11 cellular contexts compared by ENCODE assay signal in the genomic region with DNA sequence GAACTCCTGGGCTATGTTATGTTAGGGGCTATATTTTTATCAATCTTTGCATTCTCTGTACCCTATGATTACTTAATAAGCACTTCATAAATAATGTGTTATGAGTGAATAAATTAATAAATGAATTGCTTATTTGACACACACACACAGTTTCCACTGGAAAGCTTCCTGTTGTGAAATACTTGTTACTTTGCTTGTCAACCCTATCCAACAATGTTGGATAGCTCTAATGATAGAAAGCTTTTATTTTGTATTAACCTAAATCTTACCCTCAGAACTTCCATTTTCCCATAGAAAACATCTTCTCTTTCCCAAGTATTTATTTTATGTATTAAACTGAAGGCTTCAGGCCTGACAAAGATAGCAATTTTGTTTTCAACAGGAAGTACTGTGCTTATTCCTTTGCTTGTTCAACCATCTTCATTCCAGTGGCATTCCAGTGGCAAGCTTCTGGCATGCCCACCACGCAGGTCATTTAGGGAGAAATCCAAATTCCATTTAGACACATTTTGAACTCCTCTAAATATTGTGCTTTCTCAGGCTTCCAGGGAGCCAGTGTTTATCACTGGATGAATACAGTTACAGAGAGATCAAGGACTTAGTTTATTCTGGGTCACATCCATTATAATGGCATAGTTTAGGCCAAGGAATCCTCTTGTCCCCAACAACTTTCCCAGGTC.
A peak's percentile ranks its signal among the peaks of the same experiment; 100 is the strongest.
DNase-seq lines count a peak whose midpoint lies in the region; ATAC-seq and TF ChIP-seq lines count a peak whose summit lies in the region.
"Had no signal": no experiment of that assay in that cellular context is flagged by ENCODE, and none has a peak within 500 bp of the region (broad histone marks: within the 10 kb centered on the region; RNA-seq: fewer than 3 reads in every experiment).

No MANE protein-coding gene starts in this region.

- intact Hi-C loops in naive thymus-derived CD4-positive, alpha-beta T cell (cut with micrococcal nuclease) = no loop called here

- H3K36me3 Mint-ChIP-seq in naive thymus-derived CD4-positive, alpha-beta T cell = no peaks in the 10 kb centered on the region

- POLR2A ChIA-PET in naive thymus-derived CD4-positive, alpha-beta T cell (lab: Charles Lee) = no interaction called here

- no peak overlapping the region for H3K9ac ChIP-seq in rectal smooth muscle tissue (ENCODE audit: low read length)

- no peak for ATAC-seq in foreskin keratinocyte
- ATAC-seq in naive thymus-derived CD4-positive, alpha-beta T cell = no peak

- no peaks in the 10 kb centered on the region for H3K9me3 ChIP-seq in naive thymus-derived CD4-positive, alpha-beta T cell (ENCODE audit: control insufficient read depth in 2 of 3, low read length in 3 of 3)

- CTCF ChIA-PET in naive thymus-derived CD4-positive, alpha-beta T cell (lab: Charles Lee) = no interaction called here

- peaks cover 33% of the 10 kb centered on the region for H3K4me1 ChIP-seq in foreskin keratinocyte
- H3K4me1 ChIP-seq in rectal smooth muscle tissue (ENCODE audit: control insufficient read depth, insufficient read depth, low read length) = peaks cover 15% of the 10 kb centered on the region
- no peaks in the 10 kb centered on the region for H3K4me1 ChIP-seq in naive thymus-derived CD4-positive, alpha-beta T cell (ENCODE audit: control insufficient read depth in 2 of 2, insufficient read depth in 2 of 2, low read length in 2 of 2)

- H3K27ac Mint-ChIP-seq in naive thymus-derived CD4-positive, alpha-beta T cell = no peak overlapping the region

- no peaks in the 10 kb centered on the region for H3K36me3 ChIP-seq in rectal smooth muscle tissue (ENCODE audit: control insufficient read depth, insufficient read depth, low read length)
- no peaks in the 10 kb centered on the region for H3K36me3 ChIP-seq in naive thymus-derived CD4-positive, alpha-beta T cell (ENCODE audit: control insufficient read depth in 2 of 3, insufficient read depth in 3 of 3, low read length in 3 of 3)

- no peak overlapping the region for H3K4me3 Mint-ChIP-seq in naive thymus-derived CD4-positive, alpha-beta T cell

- peak; percentile 69 for DNase-seq in Daoy (ENCODE audit: low read depth)
- DNase-seq in amniotic stem cell (lab: John Stamatoyannopoulos, UW) = peak; percentile 20
- peak; percentile 40 to 62 for DNase-seq in foreskin keratinocyte
- no peak for DNase-seq in stimulated activated CD4-positive, alpha-beta T cell treated with anti-CD3 and anti-CD28 coated beads, Interleukin-2, amount 100 ng/mL, for 48 hours
- DNase-seq in HPDE6-E6E7 (ENCODE audit: extremely low spot score) = no peak
- DNase-seq in naive thymus-derived CD4-positive, alpha-beta T cell = no peak
- DNase-seq in anterior cingulate cortex (lab: John Stamatoyannopoulos, UW) = no peak
- DNase-seq: DMS 273 treated with DMSO at 0.1 percent for 48 hours; NCI-H2107; stimulated activated CD8-positive, alpha-beta memory T cell treated with anti-CD3 and anti-CD28 coated beads, Interleukin-4, amount 100 ng/mL, for 48 hours had no signal

- peaks cover 0 to 2% (median 2%) of the 10 kb centered on the region in 7 donors for H3K4me1 Mint-ChIP-seq in naive thymus-derived CD4-positive, alpha-beta T cell

- H3K27ac ChIP-seq in foreskin keratinocyte (peak overlapping the region; percentile 62), rectal smooth muscle tissue (ENCODE audit: low read depth, low read length) (peak overlapping the region; percentile 77)
- H3K27ac ChIP-seq in naive thymus-derived CD4-positive, alpha-beta T cell (ENCODE audit: low read depth, low read length) = no peak overlapping the region

- no peak for TF ChIP-seq CTCF in foreskin keratinocyte (conservative IDR thresholded peaks at IDR 0.05)

- H3K27me3 Mint-ChIP-seq in naive thymus-derived CD4-positive, alpha-beta T cell = peaks cover 0 to 16% (median 5%) of the 10 kb centered on the region in 5 donors

- no peaks in the 10 kb centered on the region for H3K27me3 ChIP-seq in foreskin keratinocyte
- no peaks in the 10 kb centered on the region for H3K27me3 ChIP-seq in rectal smooth muscle tissue (ENCODE audit: control insufficient read depth, insufficient read depth, low read length)
- H3K27me3 ChIP-seq in naive thymus-derived CD4-positive, alpha-beta T cell (ENCODE audit: control insufficient read depth in 2 of 2, insufficient read depth in 2 of 2, low read length in 2 of 2) = no peaks in the 10 kb centered on the region

- no peak overlapping the region for H3K4me3 ChIP-seq in rectal smooth muscle tissue (ENCODE audit: low read length)
- H3K4me3 ChIP-seq in naive thymus-derived CD4-positive, alpha-beta T cell (ENCODE audit: low read length) = no peak overlapping the region

- peaks cover 0 to 3% (median 0%) of the 10 kb centered on the region in 11 donors for H3K9me3 Mint-ChIP-seq in naive thymus-derived CD4-positive, alpha-beta T cell

Comparison
In these comparisons a context has a peak if more than half of its experiments do, and no peak if none do; other contexts are left out.
1. DNase-seq: peak in Daoy (single experiment), amniotic stem cell (single experiment) and foreskin keratinocyte (2 of 2); none in stimulated activated CD4-positive, alpha-beta T cell treated with anti-CD3 and anti-CD28 coated beads, Interleukin-2, amount 100 ng/mL, for 48 hours (0 of 2), HPDE6-E6E7 (single experiment), naive thymus-derived CD4-positive, alpha-beta T cell (0 of 9) and anterior cingulate cortex (0 of 58).